ENCODE assay signal across 7 cellular contexts in the genomic region with DNA sequence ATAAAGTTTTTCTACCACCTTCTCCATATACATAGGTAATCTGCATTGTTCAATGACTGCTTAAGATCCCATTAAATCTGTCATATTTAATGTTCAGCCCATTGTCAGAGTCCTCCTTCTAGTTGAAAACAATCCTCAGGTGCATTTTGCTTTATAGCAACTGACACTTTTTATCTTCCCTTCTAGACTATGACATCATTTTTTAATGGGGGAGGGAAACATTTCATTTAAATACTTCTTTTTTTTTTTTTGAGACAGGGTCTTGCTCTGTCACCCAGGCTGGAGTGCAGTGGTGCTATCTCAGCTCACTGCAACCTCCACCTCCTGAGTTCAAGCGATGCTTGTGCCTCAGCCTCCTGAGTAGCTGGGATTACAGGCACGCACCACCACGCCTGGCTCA. TPM values are rescaled to one million over a fixed set of nuclear protein-coding genes. Genes with fewer than 3 reads are reported as not detected.
A peak's percentile ranks its signal among the peaks of the same experiment; 100 is the strongest.
DNase-seq lines count a peak whose midpoint lies in the region; ATAC-seq, FAIRE-seq and TF ChIP-seq lines count a peak whose summit lies in the region.
"Not testable (repeated sequence)": the region's sequence is repeated elsewhere in the genome, so short reads cannot be mapped to it uniquely, and the experiment has no call there.
"Had no signal": no experiment of that assay in that cellular context is flagged by ENCODE, and none has a peak within 500 bp of the region (broad histone marks: within the 10 kb centered on the region; RNA-seq: fewer than 3 reads in every experiment).

No MANE protein-coding gene starts in this region.

- H3K27me3 ChIP-seq in CD4-positive, alpha-beta T cell (ENCODE audit: control insufficient read depth, insufficient read depth, low read length); K562 (ENCODE audit: control insufficient read depth in 2 of 2, insufficient read depth in 2 of 2, low read length in 2 of 2); muscle layer of colon (ENCODE audit: control insufficient read depth in 1 of 2, insufficient read depth in 2 of 2, low read length in 2 of 2): not testable (repeated sequence)

- peaks cover 40% of the 10 kb centered on the region for H3K36me3 ChIP-seq in K562 (ENCODE audit: control insufficient read depth, insufficient read depth, low read length)
- peaks cover 50% of the 10 kb centered on the region for H3K36me3 ChIP-seq in muscle layer of colon (ENCODE audit: insufficient read depth, low read length)

- TF ChIP-seq RAD21 in K562 (CRISPR knock-in tag; conservative IDR thresholded peaks at IDR 0.05 in 1 of 2, IDR thresholded peaks at IDR 0.05 in 1 of 2), result not testable (repeated sequence)

- H3K9me3 ChIP-seq in CD4-positive, alpha-beta T cell (ENCODE audit: control insufficient read depth, low read length); K562 (replicated peaks; ENCODE audit: control insufficient read depth, insufficient read depth, low read depth, low read length); muscle layer of colon (ENCODE audit: low read length): not testable (repeated sequence)

- peaks cover 48% of the 10 kb centered on the region for H3K4me1 Mint-ChIP-seq in CD4-positive, alpha-beta T cell (ENCODE audit: low read depth)

- WGBS in K562 (ENCODE audit: insufficient coverage, low coverage, missing lambda C conversion rate), result 80% methylated on average over 3 of the region's 3 CpGs

- not testable (repeated sequence) for H3K9me1 ChIP-seq in K562 (ENCODE audit: control insufficient read depth, insufficient read depth, low read length)

- not testable (repeated sequence) for TF ChIP-seq POLR2A in K562 (conservative IDR thresholded peaks at IDR 0.05)

- H3K9me3 Mint-ChIP-seq in CD4-positive, alpha-beta T cell, result not testable (repeated sequence)

- peak overlapping the region; percentile 28 for H3K27ac Mint-ChIP-seq in CD4-positive, alpha-beta T cell

- not testable (repeated sequence) for TF ChIP-seq EP300 in K562 (IDR thresholded peaks at IDR 0.05; ENCODE audit: low read length)

- not testable (repeated sequence) for DNase-seq in CD4-positive, alpha-beta T cell
- DNase-seq in OCI-M1 (lab: John Stamatoyannopoulos, UW), result peak; percentile 8
- DNase-seq in K562 (ENCODE audit: extremely low read depth in 1 of 4, low spot score in 3 of 4), result peak in 1 of 4 experiments; percentile 8

- not testable (repeated sequence) for TF ChIP-seq CTCF in 22Rv1 (IDR thresholded peaks at IDR 0.05); CD4-positive, alpha-beta T cell (IDR thresholded peaks at IDR 0.05); VCaP (conservative IDR thresholded peaks at IDR 0.05); K562 (IDR thresholded peaks at IDR 0.05 in 2 of 3, conservative IDR thresholded peaks at IDR 0.05 in 1 of 3; ENCODE audit: insufficient read depth in 2 of 3, low read depth in 1 of 3, low read length in 3 of 3)

- H3K4me1 ChIP-seq in K562 (replicated peaks in 1 of 2; ENCODE audit: control insufficient read depth in 2 of 2, insufficient read depth in 2 of 2, low read length in 2 of 2) (peaks cover 24% of the 10 kb centered on the region in 2 experiments), muscle layer of colon (ENCODE audit: insufficient read depth, low read length) (peaks cover 15% of the 10 kb centered on the region)

- not testable (repeated sequence) for H4K20me1 ChIP-seq in K562 (replicated peaks; ENCODE audit: control insufficient read depth, insufficient read depth, low read length)

- POLR2A ChIA-PET in CD4-positive, alpha-beta T cell (lab: Charles Lee), result interaction anchor here (1.5 kb wide), 1 partner anchor 25 kb away, joined by 3 read pairs; no protein-coding TSS in a partner anchor
- POLR2A ChIA-PET in K562 (lab: Yijun Ruan, JAX), result interaction anchor here (0.8 kb wide), 1 partner anchor 15 kb away, joined by 3 read pairs; no protein-coding TSS in a partner anchor

- not testable (repeated sequence) for H3K4me3 Mint-ChIP-seq in CD4-positive, alpha-beta T cell

- in situ Hi-C loops in K562 (cut with MboI), result not testable (repeated sequence)

- H3K27ac ChIP-seq in 22Rv1, result 0 out of 2 replicates have a peak overlapping the region, but pooled peaks have one; percentile 10
- not testable (repeated sequence) for H3K27ac ChIP-seq in CD4-positive, alpha-beta T cell (ENCODE audit: low read depth, low read length); K562 (ENCODE audit: extremely low read depth, low read depth, low read length)
- H3K27ac ChIP-seq in VCaP, result peak overlapping the region; percentile 42
- peak overlapping the region; percentile 1 for H3K27ac ChIP-seq in muscle layer of colon (ENCODE audit: low read depth, low read length)

- peak overlapping the region; percentile 34 for H3K4me2 ChIP-seq in K562 (ENCODE audit: insufficient read depth, low read length)

- CTCF ChIA-PET in CD4-positive, alpha-beta T cell (lab: Charles Lee); K562 (lab: Yijun Ruan, JAX; ENCODE audit: low intra/inter-chr PET ratio): not testable (repeated sequence)

- H3K79me2 ChIP-seq in K562 (ENCODE audit: control insufficient read depth, insufficient read depth, low read length), result peaks cover 33% of the 10 kb centered on the region

- BruUV-seq in K562 (replicated peaks; lab: Mats Ljungman, UMichigan), result not testable (repeated sequence)

- FAIRE-seq in K562 (lab: Jason Lieb, UNC), result not testable (repeated sequence)

- H3K36me3 Mint-ChIP-seq in CD4-positive, alpha-beta T cell (ENCODE audit: low read depth), result not testable (repeated sequence)

- intact Hi-C loops in CD4-positive, alpha-beta T cell (cut with DNase I, micrococcal nuclease); K562 (cut with micrococcal nuclease): not testable (repeated sequence)

- H3K9ac ChIP-seq in K562 (ENCODE audit: insufficient read depth in 1 of 2, low read depth in 2 of 2, low read length in 2 of 2), result not testable (repeated sequence)
- peak overlapping the region; percentile 5 for H3K9ac ChIP-seq in muscle layer of colon (ENCODE audit: low read length)

- not testable (repeated sequence) for H3K27me3 Mint-ChIP-seq in CD4-positive, alpha-beta T cell

- H3K4me3 ChIP-seq in K562; muscle layer of colon (ENCODE audit: low read depth in 1 of 2, low read length in 2 of 2): not testable (repeated sequence)

- not testable (repeated sequence) for ATAC-seq in CD4-positive, alpha-beta T cell (ENCODE audit: poor library complexity); K562

- H2AFZ ChIP-seq in K562 (ENCODE audit: low read depth, low read length), result not testable (repeated sequence)

TF ChIP-seq in K562, 482 proteins besides CTCF, POLR2A, EP300 and RAD21 (continues in another document):
- peak; percentile 79 for TF ChIP-seq ATF3 (IDR thresholded peaks at IDR 0.05)
- TF ChIP-seq ATF3 (CRISPR knock-in tag; conservative IDR thresholded peaks at IDR 0.05), result not testable (repeated sequence)
- TF ChIP-seq ATF7 (IDR thresholded peaks at IDR 0.05), result peak; percentile 89

RNA-seq across cellular contexts. Expression of gene FAXDC2, which starts 17.6 kb away (rescaled TPM):
- not detected for total RNA-seq in CD4-positive, alpha-beta T cell
- total RNA-seq in K562 (2011; cell fraction: chromatin; rRNA removed; ENCODE audit: low replicate concordance), result 48.9 and 53.4 TPM in 2 replicates
- total RNA-seq in K562 (2011; cell fraction: nucleolus; rRNA removed), result 32.5 and 34.2 TPM in 2 replicates
- total RNA-seq in K562 (2011; cell fraction: nucleoplasm; rRNA removed), result 47.6 and 48.8 TPM in 2 replicates
- total RNA-seq in K562 (2014; rRNA removed) (9.8 and 12.1 TPM in 2 replicates), K562 (2014; rRNA removed; fragmentation: Illumina TruSeq; extraction: Trizol) (14.3 and 16.2 TPM in 2 replicates), K562 (2015; rRNA removed; fragmentation: Illumina TruSeq; extraction: Trizol) (6.2 and 7.4 TPM in 2 replicates), K562 (2021) (12.0 and 13.1 TPM in 2 replicates)
- polyA plus RNA-seq in K562 (2011; rRNA removed) (21.4 and 24.0 TPM in 2 replicates), K562 (2014; fragmentation: Illumina TruSeq; extraction: Trizol) (23.7 and 30.0 TPM in 2 replicates), K562 (2014; fragmentation: Nextera tagmentation; extraction: Ambion mirVana) (1 to 10 TPM; 2.4 to 3.5 TPM), K562 (2014; rRNA removed) (9.9 and 13.8 TPM in 2 replicates)
- 28.0 and 29.5 TPM in 2 replicates for polyA plus RNA-seq in K562 (2011; cell fraction: cytosol; rRNA removed)
- polyA plus RNA-seq in K562 (2011; cell fraction: nucleus; rRNA removed), result 39.8 and 42.0 TPM in 2 replicates
- polyA plus RNA-seq in K562 (2012), result 14.7 and 16.6 TPM in 2 replicates
- polyA minus RNA-seq in K562 (2011; rRNA and poly(A)+ RNA removed), result 25.9 and 26.6 TPM in 2 replicates
- 15.1 and 17.7 TPM in 2 replicates for polyA minus RNA-seq in K562 (2011; cell fraction: cytosol; rRNA and poly(A)+ RNA removed)
- 12.1 and 15.7 TPM in 2 replicates for polyA minus RNA-seq in K562 (2011; cell fraction: nucleus; rRNA and poly(A)+ RNA removed)
- total RNA-seq: A673 had no signal

RNA-seq across cellular contexts. Expression of gene CNOT8, which starts 25.6 kb away (rescaled TPM):
- 100 to 1,000 TPM; 125 to 133 TPM for total RNA-seq in CD4-positive, alpha-beta T cell
- total RNA-seq in K562 (2011; cell fraction: chromatin; rRNA removed; ENCODE audit: low replicate concordance), result 33.1 and 62.7 TPM in 2 replicates
- 21.3 and 25.4 TPM in 2 replicates for total RNA-seq in K562 (2011; cell fraction: nucleolus; rRNA removed)
- total RNA-seq in K562 (2011; cell fraction: nucleoplasm; rRNA removed), result 30.8 and 33.4 TPM in 2 replicates
- total RNA-seq in K562 (2014; rRNA removed) (52.6 and 55.4 TPM in 2 replicates), K562 (2014; rRNA removed; fragmentation: Illumina TruSeq; extraction: Trizol) (53.6 and 64.3 TPM in 2 replicates), K562 (2015; rRNA removed; fragmentation: Illumina TruSeq; extraction: Trizol) (40.2 and 42.0 TPM in 2 replicates), K562 (2021) (47.7 and 51.8 TPM in 2 replicates)
- polyA plus RNA-seq in K562 (2011; rRNA removed) (67.7 and 68.9 TPM in 2 replicates), K562 (2014; fragmentation: Illumina TruSeq; extraction: Trizol) (56.6 and 60.5 TPM in 2 replicates), K562 (2014; fragmentation: Nextera tagmentation; extraction: Ambion mirVana) (10 to 100 TPM; 15.2 to 17.5 TPM), K562 (2014; rRNA removed) (49.7 and 52.1 TPM in 2 replicates)
- 39.2 and 66.3 TPM in 2 replicates for polyA plus RNA-seq in K562 (2011; cell fraction: cytosol; rRNA removed)
- 28.0 and 43.7 TPM in 2 replicates for polyA plus RNA-seq in K562 (2011; cell fraction: nucleus; rRNA removed)
- 37.9 and 38.1 TPM in 2 replicates for polyA plus RNA-seq in K562 (2012)
- polyA minus RNA-seq in K562 (2011; rRNA and poly(A)+ RNA removed), result 83.4 and 86.5 TPM in 2 replicates
- 24.7 and 34.5 TPM in 2 replicates for polyA minus RNA-seq in K562 (2011; cell fraction: cytosol; rRNA and poly(A)+ RNA removed)
- 10.9 and 20.1 TPM in 2 replicates for polyA minus RNA-seq in K562 (2011; cell fraction: nucleus; rRNA and poly(A)+ RNA removed)

Comparison
In these comparisons a context has a peak if more than half of its experiments do, and no peak if none do; other contexts are left out.
1. RNA of gene FAXDC2, which starts 17.6 kb away (total RNA-seq): 6.2 to 53.4 TPM in K562; not detected in CD4-positive, alpha-beta T cell; every median in the first group is over 4 times any median in the second.